In the genomic region with DNA sequence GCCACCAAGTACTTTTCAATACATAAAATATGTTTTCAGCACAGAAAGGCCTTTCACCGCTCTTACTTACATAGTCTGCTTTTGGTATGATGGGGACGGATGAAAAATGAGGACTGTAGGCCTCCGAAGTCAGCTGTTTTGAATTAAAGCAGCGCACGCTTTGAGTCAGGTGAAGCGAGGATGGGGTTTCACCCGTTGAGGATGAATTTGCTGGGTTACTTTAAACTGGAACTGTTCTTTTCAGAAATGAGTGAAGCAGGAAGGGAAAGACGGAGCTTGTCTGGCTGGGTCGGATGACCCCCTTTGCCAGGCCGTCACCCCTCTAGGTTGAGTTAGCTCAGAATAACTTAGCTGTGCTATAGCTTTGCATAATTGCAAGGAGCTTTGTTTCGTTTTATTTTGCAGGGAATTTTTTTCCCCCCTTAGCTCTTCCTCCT, we compare ENCODE assay signal across 8 cellular contexts. TPM values are rescaled to one million over a fixed set of nuclear protein-coding genes. Genes with fewer than 3 reads are reported as not detected.
DNase-seq lines count a peak whose midpoint lies in the region; ATAC-seq and TF ChIP-seq lines count a peak whose summit lies in the region.

No MANE protein-coding gene starts in this region.

- no peaks in the 10 kb centered on the region for H3K27me3 ChIP-seq in spleen (replicated peaks in 1 of 7)

- no peak for DNase-seq in activated CD8-positive, alpha-beta memory T cell treated with anti-CD3 and anti-CD28 coated beads, Interleukin-2, amount 10 ng/mL, durations not matched to agents 7 days and 5 days
- no peak for DNase-seq in activated CD8-positive, alpha-beta memory T cell treated with anti-CD3 and anti-CD28 coated beads for 24 hours
- DNase-seq in MCF 10A (ENCODE audit: unreplicated experiment) (no peak), spleen (no peak), NCI-H1436 treated with DMSO at 0.1 percent for 48 hours (lab: John Stamatoyannopoulos, UW) (no peak), NCI-H187 (lab: John Stamatoyannopoulos, UW) (no peak)
- no peak for DNase-seq in stimulated activated CD4-positive, alpha-beta T cell treated with anti-CD3 and anti-CD28 coated beads, Interleukin-4, amount 100 ng/mL, for 1 hour

- no TSS peak for BruUV-seq in MCF 10A (replicated peaks; lab: Mats Ljungman, UMichigan)

- intact Hi-C loops in MCF 10A (cut with micrococcal nuclease), result loop anchor here (1.0 to 2.0 kb wide), 4 partner anchors 25 to 379 kb away; no protein-coding TSS in a partner anchor
- intact Hi-C loops in spleen (cut with DNase I; ENCODE audit: low total_unique reads), result no loop called here

- peaks cover 26% of the 10 kb centered on the region for H3K4me1 Mint-ChIP-seq in activated CD8-positive, alpha-beta memory T cell treated with anti-CD3 and anti-CD28 coated beads, Interleukin-2, amount 10 ng/mL, durations not matched to agents 7 days and 5 days
- peaks cover 32% of the 10 kb centered on the region for H3K4me1 Mint-ChIP-seq in MCF 10A (ENCODE audit: insufficient read depth, unreplicated experiment)

- TF ChIP-seq POLR2A in spleen (IDR thresholded peaks at IDR 0.05), result no peak

- no peak for TF ChIP-seq CTCF in MCF 10A (IDR thresholded peaks at IDR 0.05; ENCODE audit: unreplicated experiment)
- TF ChIP-seq CTCF in spleen (IDR thresholded peaks at IDR 0.05 in 8 of 11, conservative IDR thresholded peaks at IDR 0.05 in 3 of 11), result peak in 1 of 11 experiments; percentile 11

- no peak for ATAC-seq in activated CD8-positive, alpha-beta memory T cell treated with anti-CD3 and anti-CD28 coated beads, Interleukin-2, amount 10 ng/mL, durations not matched to agents 7 days and 5 days
- ATAC-seq in HG03097 (IDR thresholded peaks at IDR 0.05; ENCODE audit: low FRiP score, unreplicated experiment), result peak; percentile 20

- H3K4me3 ChIP-seq in spleen, result peak overlapping the region; percentile 30 to 67 (median 42)

- no peaks in the 10 kb centered on the region for H3K36me3 ChIP-seq in spleen

- H3K4me3 Mint-ChIP-seq in activated CD8-positive, alpha-beta memory T cell treated with anti-CD3 and anti-CD28 coated beads, Interleukin-2, amount 10 ng/mL, durations not matched to agents 7 days and 5 days, result peak overlapping the region; percentile 84
- H3K4me3 Mint-ChIP-seq in MCF 10A (ENCODE audit: unreplicated experiment), result peak overlapping the region; percentile 70

- H3K27ac ChIP-seq in spleen, result peak overlapping the region; percentile 72 to 96 (median 95)

- no peaks in the 10 kb centered on the region for H3K9me3 Mint-ChIP-seq in activated CD8-positive, alpha-beta memory T cell treated with anti-CD3 and anti-CD28 coated beads, Interleukin-2, amount 10 ng/mL, durations not matched to agents 7 days and 5 days (ENCODE audit: low read depth)
- no peaks in the 10 kb centered on the region for H3K9me3 Mint-ChIP-seq in MCF 10A (ENCODE audit: unreplicated experiment)

- WGBS in spleen, 5 donors, result 28 to 51% (median 36%) methylated on average over 11 of the region's 11 CpGs

- H3K27ac Mint-ChIP-seq in activated CD8-positive, alpha-beta memory T cell treated with anti-CD3 and anti-CD28 coated beads, Interleukin-2, amount 10 ng/mL, durations not matched to agents 7 days and 5 days, result peak overlapping the region; percentile 13
- H3K27ac Mint-ChIP-seq in MCF 10A (ENCODE audit: low read depth, unreplicated experiment), result peak overlapping the region; percentile 74

- no peaks in the 10 kb centered on the region for H3K27me3 Mint-ChIP-seq in activated CD8-positive, alpha-beta memory T cell treated with anti-CD3 and anti-CD28 coated beads, Interleukin-2, amount 10 ng/mL, durations not matched to agents 7 days and 5 days
- no peaks in the 10 kb centered on the region for H3K27me3 Mint-ChIP-seq in MCF 10A (ENCODE audit: insufficient read depth, unreplicated experiment)

- H3K36me3 Mint-ChIP-seq in activated CD8-positive, alpha-beta memory T cell treated with anti-CD3 and anti-CD28 coated beads, Interleukin-2, amount 10 ng/mL, durations not matched to agents 7 days and 5 days, result no peaks in the 10 kb centered on the region
- no peaks in the 10 kb centered on the region for H3K36me3 Mint-ChIP-seq in MCF 10A (ENCODE audit: insufficient read depth, unreplicated experiment)

- H3K9me3 ChIP-seq in spleen, result no peaks in the 10 kb centered on the region

- POLR2A ChIA-PET in MCF 10A (lab: Yijun Ruan, JAX), result interaction anchor here (1.3 to 3.6 kb wide), 4 partner anchors 11 to 37 kb away, joined by 4 to 17 read pairs (median 8); no protein-coding TSS in a partner anchor

- H3K4me1 ChIP-seq in spleen, result peaks cover 14 to 88% (median 51%) of the 10 kb centered on the region in 6 donors

- CTCF ChIA-PET in activated CD8-positive, alpha-beta memory T cell treated with anti-CD3 and anti-CD28 coated beads, Interleukin-2, amount 10 ng/mL, durations not matched to agents 7 days and 5 days (lab: Charles Lee), result interaction anchor here (0.8 to 2.0 kb wide), 4 partner anchors 12 to 379 kb away, joined by 3 to 12 read pairs (median 6); no protein-coding TSS in a partner anchor
- CTCF ChIA-PET in MCF 10A (lab: Yijun Ruan, JAX), result interaction anchor here (0.6 to 1.5 kb wide), 7 partner anchors 9 to 378 kb away, joined by 3 to 4 read pairs (median 3); no protein-coding TSS in a partner anchor

RNA-seq across cellular contexts. Expression of a gene that starts 40.0 kb away (rescaled TPM):
- 10 to 100 TPM; 24.0 to 28.7 TPM for total RNA-seq in activated CD8-positive, alpha-beta memory T cell treated with anti-CD3 and anti-CD28 coated beads, Interleukin-2, amount 10 ng/mL, durations not matched to agents 7 days and 5 days
- total RNA-seq in MCF 10A (2022) (47.6 and 63.7 TPM in 2 replicates), spleen (10 to 100 TPM; 57.0 to 95.8 (median 66.6) TPM)
- polyA plus RNA-seq in spleen, result 10 to 100 TPM in 2 of 3 donors, 1 to 10 TPM in 1; 9.1 to 15.2 (median 12.8) TPM
